In the genomic region with DNA sequence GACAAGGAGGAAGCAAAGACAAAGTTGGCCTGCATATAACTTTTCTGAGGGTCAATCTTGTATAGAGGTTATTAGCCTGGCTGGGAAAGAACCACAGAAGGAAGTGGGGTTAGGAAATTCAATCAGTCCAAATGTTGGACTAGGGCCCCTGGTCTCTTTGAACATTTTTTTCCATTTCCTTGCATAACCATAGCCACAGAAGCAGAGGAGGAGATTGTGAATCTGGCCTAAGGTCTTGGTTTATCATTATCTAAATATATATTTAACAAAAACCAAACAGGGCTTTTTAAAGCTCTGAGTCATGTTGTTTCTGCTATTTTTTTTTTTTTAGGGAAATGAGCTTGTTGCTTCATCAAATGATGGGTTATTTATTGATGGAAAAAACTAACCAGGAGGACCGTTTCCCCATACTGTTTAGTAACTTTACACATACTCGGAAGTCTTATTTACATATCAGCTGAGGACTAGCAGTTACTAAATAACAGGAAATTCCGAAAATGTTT, we compare ENCODE assay signal across 10 cellular contexts.
DNase-seq lines count a peak whose midpoint lies in the region; ATAC-seq, FAIRE-seq and TF ChIP-seq lines count a peak whose summit lies in the region.
"Had no signal": no experiment of that assay in that cellular context is flagged by ENCODE, and none has a peak within 500 bp of the region (broad histone marks: within the 10 kb centered on the region; RNA-seq: fewer than 3 reads in every experiment).

No MANE protein-coding gene starts in this region.

- H3K27ac Mint-ChIP-seq in activated T-helper 17 cell treated with anti-CD3 and anti-CD28 coated beads, Interleukin-2, amount 50 U/mL, for 72 hours = no peak overlapping the region
- H3K27ac Mint-ChIP-seq: activated naive CD4-positive, alpha-beta T cell treated with anti-CD3 and anti-CD28 coated beads, Interleukin-2, amount 50 U/mL, for 24 hours had no signal

- H3K27me3 Mint-ChIP-seq in activated T-helper 17 cell treated with anti-CD3 and anti-CD28 coated beads, Interleukin-2, amount 50 U/mL, for 72 hours = no peaks in the 10 kb centered on the region
- H3K27me3 Mint-ChIP-seq: activated naive CD4-positive, alpha-beta T cell treated with anti-CD3 and anti-CD28 coated beads, Interleukin-2, amount 50 U/mL, for 24 hours had no signal

- H3K36me3 ChIP-seq in kidney (ENCODE audit: control insufficient read depth in 1 of 2, insufficient read depth in 2 of 2, low read length in 2 of 2) = no peaks in the 10 kb centered on the region

- no peak overlapping the region for H3K4me3 Mint-ChIP-seq in activated T-helper 17 cell treated with anti-CD3 and anti-CD28 coated beads, Interleukin-2, amount 50 U/mL, for 72 hours
- H3K4me3 Mint-ChIP-seq: activated naive CD4-positive, alpha-beta T cell treated with anti-CD3 and anti-CD28 coated beads, Interleukin-2, amount 50 U/mL, for 24 hours had no signal

- peak; percentile 30 for DNase-seq in GM10248 (ENCODE audit: extremely low spot score)
- peak; percentile 74 for DNase-seq in M059J (ENCODE audit: low read depth)
- DNase-seq in kidney = no peak
- DNase-seq in RWPE1 (ENCODE audit: low spot score) = no peak
- no peak for DNase-seq in DMS53 (lab: John Stamatoyannopoulos, UW)
- DNase-seq: mucosa of descending colon had no signal

- no peaks in the 10 kb centered on the region for H3K9me3 Mint-ChIP-seq in activated T-helper 17 cell treated with anti-CD3 and anti-CD28 coated beads, Interleukin-2, amount 50 U/mL, for 72 hours
- H3K9me3 Mint-ChIP-seq: activated naive CD4-positive, alpha-beta T cell treated with anti-CD3 and anti-CD28 coated beads, Interleukin-2, amount 50 U/mL, for 24 hours had no signal

- H3K36me3 Mint-ChIP-seq in activated T-helper 17 cell treated with anti-CD3 and anti-CD28 coated beads, Interleukin-2, amount 50 U/mL, for 72 hours (ENCODE audit: low read depth) = no peaks in the 10 kb centered on the region
- H3K36me3 Mint-ChIP-seq: activated naive CD4-positive, alpha-beta T cell treated with anti-CD3 and anti-CD28 coated beads, Interleukin-2, amount 50 U/mL, for 24 hours had no signal

- FAIRE-seq in kidney (lab: Jason Lieb, UNC) = peak; percentile 95

- H3K9ac ChIP-seq in kidney (ENCODE audit: low read length in 2 of 2) = no peak overlapping the region

- intact Hi-C loops in kidney (cut with DNase I) = no loop called here

- H3K4me3 ChIP-seq in kidney (ENCODE audit: low read length in 2 of 2) = no peak overlapping the region
- H3K4me3 ChIP-seq: mucosa of descending colon had no signal

- TF ChIP-seq CTCF in GM10248 (IDR thresholded peaks at IDR 0.05; ENCODE audit: control extremely low read depth, extremely low read depth, low read depth, missing control alignments) (no peak), kidney (IDR thresholded peaks at IDR 0.05; ENCODE audit: borderline replicate concordance, extremely low read depth, insufficient read depth) (no peak), RWPE1 (conservative IDR thresholded peaks at IDR 0.05; ENCODE audit: low read depth) (no peak)

- H3K4me1 Mint-ChIP-seq in activated T-helper 17 cell treated with anti-CD3 and anti-CD28 coated beads, Interleukin-2, amount 50 U/mL, for 72 hours = no peaks in the 10 kb centered on the region
- H3K4me1 Mint-ChIP-seq: activated naive CD4-positive, alpha-beta T cell treated with anti-CD3 and anti-CD28 coated beads, Interleukin-2, amount 50 U/mL, for 24 hours had no signal

- H3K9me3 ChIP-seq in kidney (ENCODE audit: control insufficient read depth in 1 of 2, low read length in 2 of 2) = no peaks in the 10 kb centered on the region
- H3K9me3 ChIP-seq: mucosa of descending colon had no signal

- peaks cover 0 to 5% of the 10 kb centered on the region in 2 donors for H3K4me1 ChIP-seq in kidney (ENCODE audit: control insufficient read depth in 1 of 2, insufficient read depth in 1 of 2, low read depth in 1 of 2, low read length in 2 of 2)

- CTCF ChIA-PET in GM10248 (lab: Yijun Ruan, JAX) (interaction anchor here (0.9 to 2.7 kb wide), 4 partner anchors 8 to 38 kb away, joined by 3 to 8 read pairs (median 4); no protein-coding TSS in a partner anchor), RWPE1 (lab: Yijun Ruan, JAX) (no interaction called here)

- peak; percentile 85 for ATAC-seq in GM21737 (IDR thresholded peaks at IDR 0.05; ENCODE audit: unreplicated experiment)
- ATAC-seq in activated T-helper 17 cell treated with anti-CD3 and anti-CD28 coated beads, Interleukin-2, amount 50 U/mL, for 72 hours (replicated peaks) = no peak
- no peak for ATAC-seq in GM18868 (IDR thresholded peaks at IDR 0.05; ENCODE audit: unreplicated experiment)
- ATAC-seq: mucosa of descending colon had no signal

- POLR2A ChIA-PET in GM10248 (lab: Yijun Ruan, JAX) = no interaction called here
- POLR2A ChIA-PET in RWPE1 (lab: Yijun Ruan, JAX; ENCODE audit: low non-redundant PET) = no interaction called here

- peak overlapping the region; percentile 44 to 53 for H3K27ac ChIP-seq in kidney (ENCODE audit: low read depth in 2 of 2, low read length in 2 of 2)
- H3K27ac ChIP-seq in RWPE1 = no peak overlapping the region

Comparison
In these comparisons a context has a peak if more than half of its experiments do, and no peak if none do; other contexts are left out.
1. DNase-seq: peak in GM10248 (single experiment) and M059J (single experiment); none in kidney (single experiment), RWPE1 (single experiment) and DMS53 (single experiment).